1 cellular context compared by ENCODE assay signal in genomic region chr20:63860325-63861051, GRCh38.
TF ChIP-seq lines count a peak whose summit lies in the region.

No MANE protein-coding gene starts in this region.

TF ChIP-seq in K562, 482 proteins besides CTCF, POLR2A, EP300 and RAD21:
- TF ChIP-seq SPI1 (IDR thresholded peaks at IDR 0.05; ENCODE audit: borderline replicate concordance, low read depth, low read length) (peak; percentile 82), MYNN (IDR thresholded peaks at IDR 0.05) (no peak), MYNN (CRISPR knock-in tag; IDR thresholded peaks at IDR 0.05) (no peak), KLF16 (IDR thresholded peaks at IDR 0.05) (no peak), SRSF1 (IDR thresholded peaks at IDR 0.05; ENCODE audit: low read depth, low read length) (no peak), NCOA4 (IDR thresholded peaks at IDR 0.05; ENCODE audit: partially characterized antibody) (no peak), MAFF (IDR thresholded peaks at IDR 0.05; ENCODE audit: low read length) (no peak), CBFA2T3 (IDR thresholded peaks at IDR 0.05) (no peak), CEBPB (tag; IDR thresholded peaks at IDR 0.05) (no peak), SUPT5H (IDR thresholded peaks at IDR 0.05) (no peak), RBFOX2 (IDR thresholded peaks at IDR 0.05; ENCODE audit: low read depth, low read length) (peak; percentile 42; the same call in 1 of the 2 replicates), STAT5A (IDR thresholded peaks at IDR 0.05; ENCODE audit: borderline replicate concordance, low read length) (no peak), HMG20A (CRISPR knock-in tag; conservative IDR thresholded peaks at IDR 0.05) (no peak), ZNF431 (CRISPR knock-in tag; IDR thresholded peaks at IDR 0.05) (no peak), U2AF2 (optimal IDR thresholded peaks at IDR 0.05; ENCODE audit: low read depth, low read length) (no peak), ZNF146 (CRISPR knock-in tag; IDR thresholded peaks at IDR 0.05; ENCODE audit: unreplicated experiment) (no peak), POLR2G (IDR thresholded peaks at IDR 0.05; ENCODE audit: low read depth, low read length) (0 out of 2 replicates have a peak, but pooled peaks have one; percentile 41)
TF ChIP-seq in K562: peak in this region for 3.
